In the genomic region with DNA sequence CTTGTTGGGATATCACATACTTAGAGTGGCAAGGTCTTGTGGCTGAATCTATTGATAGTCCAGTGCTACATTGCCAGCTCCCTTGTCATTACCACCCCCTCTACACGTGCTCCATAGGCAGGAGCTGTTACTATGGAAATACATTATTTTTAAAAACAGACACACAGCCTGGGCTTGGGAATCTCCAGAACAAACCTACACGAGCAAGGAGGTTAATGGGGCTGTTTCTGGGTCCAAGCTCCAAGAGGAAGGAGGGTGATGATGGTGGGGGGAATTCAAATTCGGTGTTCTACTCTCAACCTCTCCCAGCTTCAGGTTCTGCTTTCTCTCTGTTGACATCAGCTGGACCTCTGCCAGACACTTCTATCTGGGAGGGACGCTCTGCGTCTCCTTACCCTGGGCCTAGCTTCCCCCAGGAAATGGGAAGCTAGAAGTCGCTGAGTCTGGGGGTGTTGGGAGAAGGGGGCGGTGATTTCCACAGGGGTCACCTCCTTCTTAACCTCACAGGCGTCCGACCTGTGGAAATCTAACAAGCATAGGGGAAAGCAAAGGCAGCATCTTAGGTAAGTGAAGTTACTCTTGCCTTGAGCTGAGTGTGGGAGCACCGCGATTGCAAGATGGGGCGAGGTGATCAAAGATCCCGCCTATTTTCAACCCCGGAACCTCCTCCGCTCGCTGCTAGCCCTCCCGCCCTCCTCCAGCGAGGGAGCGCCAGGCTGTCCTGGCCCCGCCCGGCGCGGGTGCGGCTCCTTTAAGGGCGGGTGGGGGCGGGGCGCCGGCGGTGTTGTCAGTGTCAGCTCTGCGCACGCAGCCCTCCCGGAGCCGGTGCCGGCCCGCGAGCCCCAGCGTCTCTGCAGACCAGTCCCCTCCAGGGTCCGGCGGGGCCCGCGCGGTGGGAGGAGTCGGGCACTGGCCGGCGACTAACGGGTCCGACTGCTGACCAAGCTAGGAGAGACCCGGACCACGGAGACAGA, we compare ENCODE assay signal across 1 cellular context.
A peak's percentile ranks its signal among the peaks of the same experiment; 100 is the strongest.
TF ChIP-seq lines count a peak whose summit lies in the region.

C2CD2L (plus strand) TSS at position 781 of the 974 bp plus-strand sequence. CDS start 398 bp downstream, outside the sequence.

TF ChIP-seq in HEK293, 187 proteins besides CTCF, POLR2A, EP300 and RAD21 (continued from another document and continues in another):
- TF ChIP-seq, protein P1, sequence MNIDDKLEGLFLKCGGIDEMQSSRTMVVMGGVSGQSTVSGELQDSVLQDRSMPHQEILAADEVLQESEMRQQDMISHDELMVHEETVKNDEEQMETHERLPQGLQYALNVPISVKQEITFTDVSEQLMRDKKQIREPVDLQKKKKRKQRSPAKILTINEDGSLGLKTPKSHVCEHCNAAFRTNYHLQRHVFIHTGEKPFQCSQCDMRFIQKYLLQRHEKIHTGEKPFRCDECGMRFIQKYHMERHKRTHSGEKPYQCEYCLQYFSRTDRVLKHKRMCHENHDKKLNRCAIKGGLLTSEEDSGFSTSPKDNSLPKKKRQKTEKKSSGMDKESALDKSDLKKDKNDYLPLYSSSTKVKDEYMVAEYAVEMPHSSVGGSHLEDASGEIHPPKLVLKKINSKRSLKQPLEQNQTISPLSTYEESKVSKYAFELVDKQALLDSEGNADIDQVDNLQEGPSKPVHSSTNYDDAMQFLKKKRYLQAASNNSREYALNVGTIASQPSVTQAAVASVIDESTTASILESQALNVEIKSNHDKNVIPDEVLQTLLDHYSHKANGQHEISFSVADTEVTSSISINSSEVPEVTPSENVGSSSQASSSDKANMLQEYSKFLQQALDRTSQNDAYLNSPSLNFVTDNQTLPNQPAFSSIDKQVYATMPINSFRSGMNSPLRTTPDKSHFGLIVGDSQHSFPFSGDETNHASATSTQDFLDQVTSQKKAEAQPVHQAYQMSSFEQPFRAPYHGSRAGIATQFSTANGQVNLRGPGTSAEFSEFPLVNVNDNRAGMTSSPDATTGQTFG (tag by site-specific recombination; IDR thresholded peaks at IDR 0.05; ENCODE audit: borderline replicate concordance) = no peak
- TF ChIP-seq MYNN (tag by site-specific recombination; IDR thresholded peaks at IDR 0.05; ENCODE audit: borderline replicate concordance) (no peak), ZBTB48 (tag by site-specific recombination; IDR thresholded peaks at IDR 0.05) (no peak), ZNF707 (tag by site-specific recombination; IDR thresholded peaks at IDR 0.05) (no peak), ZNF629 (tag by site-specific recombination; IDR thresholded peaks at IDR 0.05) (0 out of 2 replicates have a peak, but pooled peaks have one; percentile 23), ZNF350 (tag by site-specific recombination; IDR thresholded peaks at IDR 0.05) (no peak), ZSCAN23 (tag by site-specific recombination; IDR thresholded peaks at IDR 0.05) (no peak), ZNF266 (tag by site-specific recombination; IDR thresholded peaks at IDR 0.05; ENCODE audit: low read depth) (no peak), ZNF610 (tag by site-specific recombination; IDR thresholded peaks at IDR 0.05; ENCODE audit: borderline replicate concordance) (no peak), KLF10 (tag by site-specific recombination; IDR thresholded peaks at IDR 0.05) (no peak), SCRT2 (tag by site-specific recombination; IDR thresholded peaks at IDR 0.05) (no peak), ZNF416 (tag by site-specific recombination; IDR thresholded peaks at IDR 0.05) (no peak), ZSCAN30 (tag by site-specific recombination; IDR thresholded peaks at IDR 0.05) (no peak), ZNF544 (tag by site-specific recombination; IDR thresholded peaks at IDR 0.05) (no peak), ZNF324 (tag by site-specific recombination; IDR thresholded peaks at IDR 0.05) (no peak), ZNF23 (tag by site-specific recombination; IDR thresholded peaks at IDR 0.05; ENCODE audit: borderline replicate concordance) (no peak), ZFP69B (tag by site-specific recombination; IDR thresholded peaks at IDR 0.05) (peak; percentile 66; the same call in 1 of the 2 replicates), ZNF114 (tag by site-specific recombination; IDR thresholded peaks at IDR 0.05) (no peak), BCL11B (tag by site-specific recombination; IDR thresholded peaks at IDR 0.05; ENCODE audit: low read depth) (no peak), ZNF585B (tag by site-specific recombination; IDR thresholded peaks at IDR 0.05) (no peak), SALL2 (tag by site-specific recombination; IDR thresholded peaks at IDR 0.05; ENCODE audit: borderline replicate concordance) (no peak), SETDB1 (IDR thresholded peaks at IDR 0.05; ENCODE audit: insufficient read length, low read length) (no peak), TSHZ1 (tag by site-specific recombination; IDR thresholded peaks at IDR 0.05; ENCODE audit: borderline replicate concordance) (no peak), ZBTB1 (tag by site-specific recombination; IDR thresholded peaks at IDR 0.05) (no peak), ZNF433 (tag by site-specific recombination; IDR thresholded peaks at IDR 0.05; ENCODE audit: low read depth) (no peak), KLF1 (tag by site-specific recombination; IDR thresholded peaks at IDR 0.05) (peak; percentile 48), YY2 (tag by site-specific recombination; IDR thresholded peaks at IDR 0.05) (no peak), ZNF521 (tag by site-specific recombination; IDR thresholded peaks at IDR 0.05) (no peak), ZNF221 (tag by site-specific recombination; IDR thresholded peaks at IDR 0.05; ENCODE audit: borderline replicate concordance) (no peak), SP3 (tag by site-specific recombination; IDR thresholded peaks at IDR 0.05) (peak; percentile 76), TRIM28 (IDR thresholded peaks at IDR 0.05; ENCODE audit: borderline replicate concordance, low read length) (no peak), IKZF3 (tag by site-specific recombination; IDR thresholded peaks at IDR 0.05) (0 out of 2 replicates have a peak, but pooled peaks have one; percentile 35), ZNF473 (tag by site-specific recombination; IDR thresholded peaks at IDR 0.05) (no peak), ZNF48 (tag by site-specific recombination; IDR thresholded peaks at IDR 0.05) (no peak), ZBTB26 (tag by site-specific recombination; optimal IDR thresholded peaks at IDR 0.05) (peak; percentile 67), ZNF211 (tag by site-specific recombination; IDR thresholded peaks at IDR 0.05; ENCODE audit: low read depth) (no peak), ZFHX2 (tag by site-specific recombination; conservative IDR thresholded peaks at IDR 0.05) (peak; percentile 84), ZNF341 (tag by site-specific recombination; IDR thresholded peaks at IDR 0.05; ENCODE audit: low read depth) (peak; percentile 39; the same call in 1 of the 2 replicates), ZNF140 (tag by site-specific recombination; IDR thresholded peaks at IDR 0.05) (no peak), ZFP41 (tag by site-specific recombination; IDR thresholded peaks at IDR 0.05; ENCODE audit: borderline replicate concordance) (no peak)
- TF ChIP-seq, protein P2, sequence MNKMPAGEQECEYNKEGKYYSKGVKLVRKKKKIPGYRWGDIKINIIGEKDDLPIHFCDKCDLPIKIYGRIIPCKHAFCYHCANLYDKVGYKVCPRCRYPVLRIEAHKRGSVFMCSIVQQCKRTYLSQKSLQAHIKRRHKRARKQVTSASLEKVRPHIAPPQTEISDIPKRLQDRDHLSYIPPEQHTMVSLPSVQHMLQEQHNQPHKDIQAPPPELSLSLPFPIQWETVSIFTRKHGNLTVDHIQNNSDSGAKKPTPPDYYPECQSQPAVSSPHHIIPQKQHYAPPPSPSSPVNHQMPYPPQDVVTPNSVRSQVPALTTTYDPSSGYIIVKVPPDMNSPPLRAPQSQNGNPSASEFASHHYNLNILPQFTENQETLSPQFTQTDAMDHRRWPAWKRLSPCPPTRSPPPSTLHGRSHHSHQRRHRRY (tag by site-specific recombination; IDR thresholded peaks at IDR 0.05) = no peak
- TF ChIP-seq, protein P3, sequence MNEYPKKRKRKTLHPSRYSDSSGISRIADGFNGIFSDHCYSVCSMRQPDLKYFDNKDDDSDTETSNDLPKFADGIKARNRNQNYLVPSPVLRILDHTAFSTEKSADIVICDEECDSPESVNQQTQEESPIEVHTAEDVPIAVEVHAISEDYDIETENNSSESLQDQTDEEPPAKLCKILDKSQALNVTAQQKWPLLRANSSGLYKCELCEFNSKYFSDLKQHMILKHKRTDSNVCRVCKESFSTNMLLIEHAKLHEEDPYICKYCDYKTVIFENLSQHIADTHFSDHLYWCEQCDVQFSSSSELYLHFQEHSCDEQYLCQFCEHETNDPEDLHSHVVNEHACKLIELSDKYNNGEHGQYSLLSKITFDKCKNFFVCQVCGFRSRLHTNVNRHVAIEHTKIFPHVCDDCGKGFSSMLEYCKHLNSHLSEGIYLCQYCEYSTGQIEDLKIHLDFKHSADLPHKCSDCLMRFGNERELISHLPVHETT (tag by site-specific recombination; IDR thresholded peaks at IDR 0.05) = no peak
- TF ChIP-seq, protein P4, sequence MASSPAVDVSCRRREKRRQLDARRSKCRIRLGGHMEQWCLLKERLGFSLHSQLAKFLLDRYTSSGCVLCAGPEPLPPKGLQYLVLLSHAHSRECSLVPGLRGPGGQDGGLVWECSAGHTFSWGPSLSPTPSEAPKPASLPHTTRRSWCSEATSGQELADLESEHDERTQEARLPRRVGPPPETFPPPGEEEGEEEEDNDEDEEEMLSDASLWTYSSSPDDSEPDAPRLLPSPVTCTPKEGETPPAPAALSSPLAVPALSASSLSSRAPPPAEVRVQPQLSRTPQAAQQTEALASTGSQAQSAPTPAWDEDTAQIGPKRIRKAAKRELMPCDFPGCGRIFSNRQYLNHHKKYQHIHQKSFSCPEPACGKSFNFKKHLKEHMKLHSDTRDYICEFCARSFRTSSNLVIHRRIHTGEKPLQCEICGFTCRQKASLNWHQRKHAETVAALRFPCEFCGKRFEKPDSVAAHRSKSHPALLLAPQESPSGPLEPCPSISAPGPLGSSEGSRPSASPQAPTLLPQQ (tag by site-specific recombination; IDR thresholded peaks at IDR 0.05) = peak; percentile 79
- TF ChIP-seq, protein P5, sequence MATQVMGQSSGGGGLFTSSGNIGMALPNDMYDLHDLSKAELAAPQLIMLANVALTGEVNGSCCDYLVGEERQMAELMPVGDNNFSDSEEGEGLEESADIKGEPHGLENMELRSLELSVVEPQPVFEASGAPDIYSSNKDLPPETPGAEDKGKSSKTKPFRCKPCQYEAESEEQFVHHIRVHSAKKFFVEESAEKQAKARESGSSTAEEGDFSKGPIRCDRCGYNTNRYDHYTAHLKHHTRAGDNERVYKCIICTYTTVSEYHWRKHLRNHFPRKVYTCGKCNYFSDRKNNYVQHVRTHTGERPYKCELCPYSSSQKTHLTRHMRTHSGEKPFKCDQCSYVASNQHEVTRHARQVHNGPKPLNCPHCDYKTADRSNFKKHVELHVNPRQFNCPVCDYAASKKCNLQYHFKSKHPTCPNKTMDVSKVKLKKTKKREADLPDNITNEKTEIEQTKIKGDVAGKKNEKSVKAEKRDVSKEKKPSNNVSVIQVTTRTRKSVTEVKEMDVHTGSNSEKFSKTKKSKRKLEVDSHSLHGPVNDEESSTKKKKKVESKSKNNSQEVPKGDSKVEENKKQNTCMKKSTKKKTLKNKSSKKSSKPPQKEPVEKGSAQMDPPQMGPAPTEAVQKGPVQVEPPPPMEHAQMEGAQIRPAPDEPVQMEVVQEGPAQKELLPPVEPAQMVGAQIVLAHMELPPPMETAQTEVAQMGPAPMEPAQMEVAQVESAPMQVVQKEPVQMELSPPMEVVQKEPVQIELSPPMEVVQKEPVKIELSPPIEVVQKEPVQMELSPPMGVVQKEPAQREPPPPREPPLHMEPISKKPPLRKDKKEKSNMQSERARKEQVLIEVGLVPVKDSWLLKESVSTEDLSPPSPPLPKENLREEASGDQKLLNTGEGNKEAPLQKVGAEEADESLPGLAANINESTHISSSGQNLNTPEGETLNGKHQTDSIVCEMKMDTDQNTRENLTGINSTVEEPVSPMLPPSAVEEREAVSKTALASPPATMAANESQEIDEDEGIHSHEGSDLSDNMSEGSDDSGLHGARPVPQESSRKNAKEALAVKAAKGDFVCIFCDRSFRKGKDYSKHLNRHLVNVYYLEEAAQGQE (tag by site-specific recombination; IDR thresholded peaks at IDR 0.05) = no peak
- TF ChIP-seq, protein P6, sequence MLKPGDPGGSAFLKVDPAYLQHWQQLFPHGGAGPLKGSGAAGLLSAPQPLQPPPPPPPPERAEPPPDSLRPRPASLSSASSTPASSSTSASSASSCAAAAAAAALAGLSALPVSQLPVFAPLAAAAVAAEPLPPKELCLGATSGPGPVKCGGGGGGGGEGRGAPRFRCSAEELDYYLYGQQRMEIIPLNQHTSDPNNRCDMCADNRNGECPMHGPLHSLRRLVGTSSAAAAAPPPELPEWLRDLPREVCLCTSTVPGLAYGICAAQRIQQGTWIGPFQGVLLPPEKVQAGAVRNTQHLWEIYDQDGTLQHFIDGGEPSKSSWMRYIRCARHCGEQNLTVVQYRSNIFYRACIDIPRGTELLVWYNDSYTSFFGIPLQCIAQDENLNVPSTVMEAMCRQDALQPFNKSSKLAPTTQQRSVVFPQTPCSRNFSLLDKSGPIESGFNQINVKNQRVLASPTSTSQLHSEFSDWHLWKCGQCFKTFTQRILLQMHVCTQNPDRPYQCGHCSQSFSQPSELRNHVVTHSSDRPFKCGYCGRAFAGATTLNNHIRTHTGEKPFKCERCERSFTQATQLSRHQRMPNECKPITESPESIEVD (tag by site-specific recombination; IDR thresholded peaks at IDR 0.05) = no peak
